ENCODE assay signal across 2 cellular contexts in genomic region chr7:1554332-1555045, GRCh38.
TF ChIP-seq lines count a peak whose summit lies in the region.

No MANE protein-coding gene starts in this region.

TF ChIP-seq in SK-N-SH, 30 proteins besides CTCF, POLR2A, EP300 and RAD21 (continued from another document):
- TF ChIP-seq ELF1 (IDR thresholded peaks at IDR 0.05) (no peak), SIN3A (IDR thresholded peaks at IDR 0.05; ENCODE audit: borderline replicate concordance, low read depth, low read length) (no peak), RFX5 (IDR thresholded peaks at IDR 0.05; ENCODE audit: low read length) (no peak), TAF1 (IDR thresholded peaks at IDR 0.05; ENCODE audit: borderline replicate concordance, low read depth, low read length) (no peak), MEF2A (IDR thresholded peaks at IDR 0.05; ENCODE audit: borderline replicate concordance, low read depth) (no peak), FOXJ3 (CRISPR knock-in tag; IDR thresholded peaks at IDR 0.05) (no peak), GATA2 (CRISPR knock-in tag; IDR thresholded peaks at IDR 0.05) (no peak), RCOR1 (IDR thresholded peaks at IDR 0.05; ENCODE audit: low read length) (no peak), RXRA (IDR thresholded peaks at IDR 0.05; ENCODE audit: borderline replicate concordance, low read depth) (no peak), SMC3 (IDR thresholded peaks at IDR 0.05; ENCODE audit: low read depth, low read length) (no peak), YY1 (IDR thresholded peaks at IDR 0.05; ENCODE audit: low read depth) (no peak), CHD2 (IDR thresholded peaks at IDR 0.05; ENCODE audit: low read length, partially characterized antibody) (no peak), IRF3 (IDR thresholded peaks at IDR 0.05; ENCODE audit: low read depth, low read length) (no peak), NRF1 (IDR thresholded peaks at IDR 0.05; ENCODE audit: low read depth, low read length) (no peak), FOXM1 (IDR thresholded peaks at IDR 0.05; ENCODE audit: low read depth) (no peak)
- TF ChIP-seq, protein P1, sequence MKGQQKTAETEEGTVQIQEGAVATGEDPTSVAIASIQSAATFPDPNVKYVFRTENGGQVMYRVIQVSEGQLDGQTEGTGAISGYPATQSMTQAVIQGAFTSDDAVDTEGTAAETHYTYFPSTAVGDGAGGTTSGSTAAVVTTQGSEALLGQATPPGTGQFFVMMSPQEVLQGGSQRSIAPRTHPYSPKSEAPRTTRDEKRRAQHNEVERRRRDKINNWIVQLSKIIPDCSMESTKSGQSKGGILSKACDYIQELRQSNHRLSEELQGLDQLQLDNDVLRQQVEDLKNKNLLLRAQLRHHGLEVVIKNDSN (IDR thresholded peaks at IDR 0.05; ENCODE audit: borderline replicate concordance, low read depth) = no peak
- TF ChIP-seq, protein P2, sequence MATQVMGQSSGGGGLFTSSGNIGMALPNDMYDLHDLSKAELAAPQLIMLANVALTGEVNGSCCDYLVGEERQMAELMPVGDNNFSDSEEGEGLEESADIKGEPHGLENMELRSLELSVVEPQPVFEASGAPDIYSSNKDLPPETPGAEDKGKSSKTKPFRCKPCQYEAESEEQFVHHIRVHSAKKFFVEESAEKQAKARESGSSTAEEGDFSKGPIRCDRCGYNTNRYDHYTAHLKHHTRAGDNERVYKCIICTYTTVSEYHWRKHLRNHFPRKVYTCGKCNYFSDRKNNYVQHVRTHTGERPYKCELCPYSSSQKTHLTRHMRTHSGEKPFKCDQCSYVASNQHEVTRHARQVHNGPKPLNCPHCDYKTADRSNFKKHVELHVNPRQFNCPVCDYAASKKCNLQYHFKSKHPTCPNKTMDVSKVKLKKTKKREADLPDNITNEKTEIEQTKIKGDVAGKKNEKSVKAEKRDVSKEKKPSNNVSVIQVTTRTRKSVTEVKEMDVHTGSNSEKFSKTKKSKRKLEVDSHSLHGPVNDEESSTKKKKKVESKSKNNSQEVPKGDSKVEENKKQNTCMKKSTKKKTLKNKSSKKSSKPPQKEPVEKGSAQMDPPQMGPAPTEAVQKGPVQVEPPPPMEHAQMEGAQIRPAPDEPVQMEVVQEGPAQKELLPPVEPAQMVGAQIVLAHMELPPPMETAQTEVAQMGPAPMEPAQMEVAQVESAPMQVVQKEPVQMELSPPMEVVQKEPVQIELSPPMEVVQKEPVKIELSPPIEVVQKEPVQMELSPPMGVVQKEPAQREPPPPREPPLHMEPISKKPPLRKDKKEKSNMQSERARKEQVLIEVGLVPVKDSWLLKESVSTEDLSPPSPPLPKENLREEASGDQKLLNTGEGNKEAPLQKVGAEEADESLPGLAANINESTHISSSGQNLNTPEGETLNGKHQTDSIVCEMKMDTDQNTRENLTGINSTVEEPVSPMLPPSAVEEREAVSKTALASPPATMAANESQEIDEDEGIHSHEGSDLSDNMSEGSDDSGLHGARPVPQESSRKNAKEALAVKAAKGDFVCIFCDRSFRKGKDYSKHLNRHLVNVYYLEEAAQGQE (IDR thresholded peaks at IDR 0.05; ENCODE audit: low read depth, low read length) = no peak

TF ChIP-seq in SK-N-SH treated with all-trans-retinoic acid at 6 μM for 48 hours, 23 proteins besides CTCF, POLR2A, EP300 and RAD21 (continued from another document):
- TF ChIP-seq CREB5 (CRISPR knock-in tag; IDR thresholded peaks at IDR 0.05; ENCODE audit: low read depth) (no peak), PPARA (CRISPR knock-in tag; IDR thresholded peaks at IDR 0.05; ENCODE audit: borderline replicate concordance) (no peak), GLIS3 (CRISPR knock-in tag; IDR thresholded peaks at IDR 0.05) (no peak), POU6F1 (CRISPR knock-in tag; IDR thresholded peaks at IDR 0.05; ENCODE audit: borderline replicate concordance, low read depth) (no peak), BACH2 (CRISPR knock-in tag; IDR thresholded peaks at IDR 0.05; ENCODE audit: borderline replicate concordance) (no peak), CSDC2 (CRISPR knock-in tag; IDR thresholded peaks at IDR 0.05) (no peak), ISL1 (CRISPR knock-in tag; IDR thresholded peaks at IDR 0.05) (no peak), ESRRG (CRISPR knock-in tag; IDR thresholded peaks at IDR 0.05) (no peak), ZNF8 (CRISPR knock-in tag; IDR thresholded peaks at IDR 0.05) (no peak)
